Comparison of ENCODE assay signal across 21 cellular contexts in the genomic region with DNA sequence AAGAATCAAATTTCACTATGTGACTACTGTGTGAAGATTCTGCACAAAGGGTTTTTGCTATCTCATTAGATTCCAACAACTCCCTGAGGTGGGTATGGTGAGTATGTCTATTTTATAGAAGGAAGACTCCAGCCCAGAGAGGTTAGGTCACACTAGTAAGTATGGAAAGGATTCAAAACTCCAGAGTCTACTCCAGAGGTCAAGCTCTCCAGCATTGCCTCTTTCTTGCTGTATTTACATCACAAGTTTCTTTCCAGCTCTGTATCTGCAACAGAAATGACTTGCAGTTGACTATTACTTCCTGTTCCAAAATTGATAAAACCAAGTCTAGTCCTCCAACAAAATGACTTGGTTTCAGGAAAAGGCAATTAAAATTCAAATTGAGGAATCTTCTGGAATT. TPM values are rescaled to one million over a fixed set of nuclear protein-coding genes. Genes with fewer than 3 reads are reported as not detected.
DNase-seq lines count a peak whose midpoint lies in the region; ATAC-seq, FAIRE-seq and TF ChIP-seq lines count a peak whose summit lies in the region.
"Had no signal": no experiment of that assay in that cellular context is flagged by ENCODE, and none has a peak within 500 bp of the region (broad histone marks: within the 10 kb centered on the region; RNA-seq: fewer than 3 reads in every experiment).

No MANE protein-coding gene starts in this region.

- no TSS peak for BruUV-seq in HepG2 (replicated peaks; lab: Mats Ljungman, UMichigan)
- TSS peak; percentile 46 for BruUV-seq in OCI-LY7 (replicated peaks; lab: Mats Ljungman, UMichigan)

- intact Hi-C loops in HepG2 (cut with micrococcal nuclease; ENCODE audit: unreplicated experiment) (no loop called here), OCI-LY7 (cut with micrococcal nuclease; ENCODE audit: unreplicated experiment) (loop anchor here (10.0 kb wide), 1 partner anchor 163 kb away; a partner anchor contains a TSS), psoas muscle (cut with DNase I) (no loop called here)

- H3K9me2 ChIP-seq in OCI-LY7 (ENCODE audit: insufficient read depth, low read length) = no peaks in the 10 kb centered on the region

- H2AFZ ChIP-seq in HepG2 (ENCODE audit: low read length) (no peak overlapping the region), OCI-LY7 (ENCODE audit: low read length) (no peak overlapping the region)

- DNase-seq in HepG2 (ENCODE audit: low spot score) = no peak
- DNase-seq in OCI-LY7 (ENCODE audit: low spot score) = no peak
- peak; percentile 9 for DNase-seq in iris pigment epithelial cell (ENCODE audit: low read depth)
- DNase-seq in psoas muscle = no peak
- no peak for DNase-seq in occipital lobe (lab: John Stamatoyannopoulos, UW)
- DNase-seq in type B pancreatic cell (ENCODE audit: extremely low spot score, unreplicated experiment) = no peak
- no peak for DNase-seq in AG08396 (ENCODE audit: low spot score)
- DNase-seq: 8988T; Caco-2; CD4-positive, alpha-beta T cell; IMR-90 had no signal

- in situ Hi-C loops in HepG2 (cut with HindIII; ENCODE audit: extremely low pct_ligation_motif_present, low pct_unique_long_range_greater_than_20kb) = no loop called here

- H4K20me1 ChIP-seq in HepG2 (ENCODE audit: insufficient read depth, low read length) (no peaks in the 10 kb centered on the region), OCI-LY7 (ENCODE audit: insufficient read depth, low read length) (no peaks in the 10 kb centered on the region)

- no peak overlapping the region for H3K27ac Mint-ChIP-seq in type B pancreatic cell
- H3K27ac Mint-ChIP-seq: CD4-positive, alpha-beta T cell had no signal

- POLR2A ChIA-PET in HepG2 (lab: Yijun Ruan, JAX) (no interaction called here), OCI-LY7 (lab: Charles Lee) (no interaction called here)

- H3K9ac ChIP-seq in liver (ENCODE audit: low read depth in 1 of 2, low read length in 2 of 2) (no peak overlapping the region), HepG2 (ENCODE audit: insufficient read depth, low read depth, low read length) (no peak overlapping the region)

- H3K4me1 ChIP-seq in liver (ENCODE audit: control insufficient read depth in 4 of 4, insufficient read depth in 4 of 4, low read length in 3 of 4) (peaks cover 11 to 19% (median 14%) of the 10 kb centered on the region in 4 donors), HepG2 (ENCODE audit: insufficient read depth, low read length) (peaks cover 17% of the 10 kb centered on the region), OCI-LY7 (ENCODE audit: insufficient read depth, low read length, poor library complexity, severe bottlenecking) (peaks cover 11% of the 10 kb centered on the region), psoas muscle (peaks cover 47% of the 10 kb centered on the region)
- H3K4me1 ChIP-seq: Caco-2 had no signal

- no peak for TF ChIP-seq POLR2A in HepG2 (IDR thresholded peaks at IDR 0.05; ENCODE audit: insufficient read depth in 1 of 2, low read depth in 2 of 2, low read length in 2 of 2)

- H3K27ac ChIP-seq in liver (ENCODE audit: low read depth in 1 of 2, low read length in 2 of 2) = no peak overlapping the region
- no peak overlapping the region for H3K27ac ChIP-seq in HepG2 (ENCODE audit: extremely low read length, insufficient read depth, low read length)
- no peak overlapping the region for H3K27ac ChIP-seq in OCI-LY7 (ENCODE audit: low read depth, low read length, poor library complexity, severe bottlenecking)
- peak overlapping the region; percentile 77 for H3K27ac ChIP-seq in psoas muscle
- H3K27ac ChIP-seq: C4-2B, HL-60 had no signal

- H3K4me1 Mint-ChIP-seq in type B pancreatic cell (ENCODE audit: unreplicated experiment) = peaks cover 3% of the 10 kb centered on the region

- H3K4me2 ChIP-seq in HepG2 (ENCODE audit: low read depth, low read length) (no peak overlapping the region), OCI-LY7 (ENCODE audit: low read length) (no peak overlapping the region)

- TF ChIP-seq CTCF in liver (IDR thresholded peaks at IDR 0.05; ENCODE audit: low read depth, low read length, missing input control) (no peak), HepG2 (CRISPR knock-in tag; IDR thresholded peaks at IDR 0.05) (no peak), OCI-LY7 (conservative IDR thresholded peaks at IDR 0.05; ENCODE audit: low read length) (no peak), psoas muscle (IDR thresholded peaks at IDR 0.05) (no peak), type B pancreatic cell (conservative IDR thresholded peaks at IDR 0.05) (no peak)

- no peak for FAIRE-seq in HepG2 (lab: Jason Lieb, UNC)
- FAIRE-seq: D721Med, G401.6, GM12891, GM19239 had no signal

- TF ChIP-seq EP300 in HepG2 (IDR thresholded peaks at IDR 0.05; ENCODE audit: low read depth in 2 of 2, low read length in 2 of 2) = no peak
- TF ChIP-seq EP300 in HepG2 (CRISPR knock-in tag; IDR thresholded peaks at IDR 0.05; ENCODE audit: borderline replicate concordance) = no peak

- H3K9me3 Mint-ChIP-seq in type B pancreatic cell = peaks cover 4% of the 10 kb centered on the region
- H3K9me3 Mint-ChIP-seq: CD4-positive, alpha-beta T cell had no signal

- H3K4me3 Mint-ChIP-seq in type B pancreatic cell = no peak overlapping the region
- H3K4me3 Mint-ChIP-seq: CD4-positive, alpha-beta T cell had no signal

- H3K36me3 ChIP-seq in liver (ENCODE audit: control insufficient read depth in 4 of 4, insufficient read depth in 3 of 4, low read depth in 1 of 4, low read length in 3 of 4) = no peaks in the 10 kb centered on the region
- no peaks in the 10 kb centered on the region for H3K36me3 ChIP-seq in HepG2 (replicated peaks in 1 of 2; ENCODE audit: control insufficient read depth in 1 of 2, insufficient read depth in 2 of 2, low read length in 2 of 2)
- no peaks in the 10 kb centered on the region for H3K36me3 ChIP-seq in OCI-LY7 (ENCODE audit: insufficient read depth, low read length)
- H3K36me3 ChIP-seq in psoas muscle (ENCODE audit: insufficient read depth in 1 of 2, low read depth in 1 of 2) = peaks cover 0 to 3% of the 10 kb centered on the region in 2 donors
- H3K36me3 ChIP-seq: HAP-1 had no signal

- TF ChIP-seq RAD21 in liver (IDR thresholded peaks at IDR 0.05) (no peak), HepG2 (CRISPR knock-in tag; IDR thresholded peaks at IDR 0.05) (no peak)

- H3K36me3 Mint-ChIP-seq in type B pancreatic cell = no peaks in the 10 kb centered on the region

- peaks cover 0 to 3% (median under 1%) of the 10 kb centered on the region in 4 donors for H3K9me3 ChIP-seq in liver (ENCODE audit: control insufficient read depth in 4 of 4, low read length in 3 of 4)
- no peaks in the 10 kb centered on the region for H3K9me3 ChIP-seq in HepG2 (ENCODE audit: low read length)
- H3K9me3 ChIP-seq in OCI-LY7 (ENCODE audit: low read length) = no peaks in the 10 kb centered on the region
- H3K9me3 ChIP-seq in psoas muscle = no peaks in the 10 kb centered on the region
- H3K9me3 ChIP-seq: Caco-2, HAP-1 had no signal

- CTCF ChIA-PET in HepG2 (lab: Yijun Ruan, JAX; ENCODE audit: low intra/inter-chr PET ratio, low total read pairs) (no interaction called here), OCI-LY7 (lab: Charles Lee; ENCODE audit: unreplicated experiment) (no interaction called here)

- H3K4me3 ChIP-seq in liver (ENCODE audit: low read depth in 1 of 3, low read length in 3 of 3) (no peak overlapping the region), HepG2 (replicated peaks in 1 of 3; ENCODE audit: insufficient read depth in 1 of 3, low read depth in 2 of 3, low read length in 3 of 3) (no peak overlapping the region), OCI-LY7 (ENCODE audit: low read depth, low read length, poor library complexity, severe bottlenecking) (no peak overlapping the region), psoas muscle (peak overlapping the region; percentile 94)
- H3K4me3 ChIP-seq: HAP-1 had no signal

- peaks cover 0 to 4% (median 1%) of the 10 kb centered on the region in 4 donors for H3K27me3 ChIP-seq in liver (ENCODE audit: control insufficient read depth in 4 of 4, insufficient read depth in 4 of 4, low read length in 3 of 4)
- peaks cover 4 to 40% of the 10 kb centered on the region in 2 experiments for H3K27me3 ChIP-seq in HepG2 (ENCODE audit: control insufficient read depth in 1 of 2, insufficient read depth in 2 of 2, low read length in 2 of 2)
- H3K27me3 ChIP-seq in psoas muscle (ENCODE audit: insufficient read depth in 3 of 3, low read length in 2 of 3) = no peaks in the 10 kb centered on the region

- ATAC-seq in HepG2 (no peak), psoas muscle (no peak)

- H3K79me2 ChIP-seq in HepG2 (ENCODE audit: insufficient read depth, low read length) (no peaks in the 10 kb centered on the region), OCI-LY7 (ENCODE audit: insufficient read depth, low read depth, low read length) (no peaks in the 10 kb centered on the region)

- H3K27me3 Mint-ChIP-seq in type B pancreatic cell = peaks cover 83% of the 10 kb centered on the region

RNA-seq across cellular contexts. Expression of a gene that starts 2.1 kb away (rescaled TPM):
- 1 to 10 TPM in 1 of 2 donors, under 1 TPM in 1; 0.14 to 3.8 TPM for total RNA-seq in liver
- under 1 TPM; 0.80 to 0.85 TPM for polyA plus RNA-seq in liver
- total RNA-seq in HepG2 (2016; rRNA removed; fragmentation: Illumina TruSeq; extraction: Trizol) = not detected in 2 replicates
- total RNA-seq in HepG2 (2016; cell fraction: cytosol; rRNA removed; fragmentation: Illumina TruSeq; extraction: Trizol; ENCODE audit: low read depth) = not detected in 2 replicates
- not detected in 2 replicates for total RNA-seq in HepG2 (2016; cell fraction: insoluble cytoplasmic fraction; rRNA removed; fragmentation: Illumina TruSeq; extraction: Trizol)
- total RNA-seq in HepG2 (2016; cell fraction: membrane; rRNA removed; fragmentation: Illumina TruSeq; extraction: Trizol) = not detected in 2 replicates
- not detected in 2 replicates for total RNA-seq in HepG2 (2016; cell fraction: nucleus; rRNA removed; fragmentation: Illumina TruSeq; extraction: Trizol)
- not detected in 2 replicates for polyA plus RNA-seq in HepG2 (2011; rRNA removed)
- not detected in 2 replicates for polyA plus RNA-seq in HepG2 (2011; cell fraction: cytosol; rRNA removed)
- not detected in 2 replicates for polyA plus RNA-seq in HepG2 (2011; cell fraction: nucleus; rRNA removed)
- polyA plus RNA-seq in HepG2 (2012) = 0.01 and 0.03 TPM in 2 replicates
- polyA plus RNA-seq in HepG2 (2016; cell fraction: cytosol; fragmentation: Illumina TruSeq; extraction: Trizol; ENCODE audit: low read depth) = not detected in 2 replicates
- not detected in 2 replicates for polyA plus RNA-seq in HepG2 (2016; cell fraction: insoluble cytoplasmic fraction; fragmentation: Illumina TruSeq; extraction: Trizol; ENCODE audit: low read depth)
- polyA plus RNA-seq in HepG2 (2016; cell fraction: membrane; fragmentation: Illumina TruSeq; extraction: Trizol; ENCODE audit: low read depth) = not detected in 2 replicates
- not detected in 2 replicates for polyA plus RNA-seq in HepG2 (2016; cell fraction: nucleus; fragmentation: Illumina TruSeq; extraction: Trizol; ENCODE audit: insufficient read depth, low read depth)
- polyA minus RNA-seq in HepG2 (2011; rRNA and poly(A)+ RNA removed; ENCODE audit: low replicate concordance) = 6.9 TPM in 1 of 2 replicates, not detected in the other
- polyA minus RNA-seq in HepG2 (2011; cell fraction: cytosol; rRNA and poly(A)+ RNA removed) = 0.09 TPM in 1 of 2 replicates, not detected in the other
- polyA minus RNA-seq in HepG2 (2011; cell fraction: nucleus; rRNA and poly(A)+ RNA removed) = under 0.01 TPM in 2 replicates
- total RNA-seq in OCI-LY7 (2014; rRNA removed; shearing (Covaris generic)) = 0.10 and 0.16 TPM in 2 replicates
- 5.5 and 7.0 TPM in 2 replicates for total RNA-seq in OCI-LY7 (2022)
- total RNA-seq in psoas muscle = 10 to 100 TPM in 2 of 4 donors, 1 to 10 TPM in 2; 4.6 to 16.0 (median 10.3) TPM
- polyA plus RNA-seq in psoas muscle = 1 to 10 TPM; 1.7 to 2.3 (median 2.0) TPM
- 0.78 TPM for total RNA-seq in occipital lobe
- 1.1 and 1.9 TPM in 2 replicates for total RNA-seq in type B pancreatic cell (ENCODE audit: low replicate concordance)
- total RNA-seq: CD4-positive, alpha-beta T cell; IMR-90 had no signal

RNA-seq across cellular contexts. Expression of a gene that starts 2.5 kb away (rescaled TPM):
- 1 to 10 TPM in 1 of 2 donors, under 1 TPM in 1; 0.05 to 2.3 TPM for total RNA-seq in liver
- polyA plus RNA-seq in liver = under 1 TPM; 0.24 to 0.46 TPM
- 0.02 TPM in 1 of 2 replicates, not detected in the other for total RNA-seq in HepG2 (2016; rRNA removed; fragmentation: Illumina TruSeq; extraction: Trizol)
- total RNA-seq in HepG2 (2016; cell fraction: cytosol; rRNA removed; fragmentation: Illumina TruSeq; extraction: Trizol; ENCODE audit: low read depth) = 0.09 and 0.10 TPM in 2 replicates
- total RNA-seq in HepG2 (2016; cell fraction: insoluble cytoplasmic fraction; rRNA removed; fragmentation: Illumina TruSeq; extraction: Trizol) = 0.02 TPM in 1 of 2 replicates, not detected in the other
- 0.03 and 0.07 TPM in 2 replicates for total RNA-seq in HepG2 (2016; cell fraction: membrane; rRNA removed; fragmentation: Illumina TruSeq; extraction: Trizol)
- 0.09 TPM in 1 of 2 replicates, not detected in the other for total RNA-seq in HepG2 (2016; cell fraction: nucleus; rRNA removed; fragmentation: Illumina TruSeq; extraction: Trizol)
- not detected in 2 replicates for polyA plus RNA-seq in HepG2 (2011; rRNA removed)
- polyA plus RNA-seq in HepG2 (2011; cell fraction: cytosol; rRNA removed) = not detected in 2 replicates
- polyA plus RNA-seq in HepG2 (2011; cell fraction: nucleus; rRNA removed) = not detected in 2 replicates
- polyA plus RNA-seq in HepG2 (2012) = not detected in 2 replicates
- polyA plus RNA-seq in HepG2 (2016; cell fraction: cytosol; fragmentation: Illumina TruSeq; extraction: Trizol; ENCODE audit: low read depth) = not detected in 2 replicates
- not detected in 2 replicates for polyA plus RNA-seq in HepG2 (2016; cell fraction: insoluble cytoplasmic fraction; fragmentation: Illumina TruSeq; extraction: Trizol; ENCODE audit: low read depth)
- not detected in 2 replicates for polyA plus RNA-seq in HepG2 (2016; cell fraction: membrane; fragmentation: Illumina TruSeq; extraction: Trizol; ENCODE audit: low read depth)
- polyA plus RNA-seq in HepG2 (2016; cell fraction: nucleus; fragmentation: Illumina TruSeq; extraction: Trizol; ENCODE audit: insufficient read depth, low read depth) = not detected in 2 replicates
- 5.8 TPM in 1 of 2 replicates, not detected in the other for polyA minus RNA-seq in HepG2 (2011; rRNA and poly(A)+ RNA removed; ENCODE audit: low replicate concordance)
- not detected in 2 replicates for polyA minus RNA-seq in HepG2 (2011; cell fraction: cytosol; rRNA and poly(A)+ RNA removed)
- 0.12 and 0.26 TPM in 2 replicates for polyA minus RNA-seq in HepG2 (2011; cell fraction: nucleus; rRNA and poly(A)+ RNA removed)
- total RNA-seq in OCI-LY7 (2014; rRNA removed; shearing (Covaris generic)) = 0.05 and 0.06 TPM in 2 replicates
- total RNA-seq in OCI-LY7 (2022) = 7.2 and 10.9 TPM in 2 replicates
- 10 to 100 TPM in 2 of 4 donors, 1 to 10 TPM in 2; 5.5 to 29.4 (median 14.9) TPM for total RNA-seq in psoas muscle
- 1 to 10 TPM; 3.1 to 5.6 (median 3.8) TPM for polyA plus RNA-seq in psoas muscle
- 0.16 TPM for total RNA-seq in occipital lobe
- 0.19 and 0.48 TPM in 2 replicates for total RNA-seq in type B pancreatic cell (ENCODE audit: low replicate concordance)
- total RNA-seq: CD4-positive, alpha-beta T cell; H4; HT1080; IMR-90 had no signal
- polyA plus RNA-seq: IMR-90 had no signal
